In genomic region chr10:50992356-50992866, GRCh38 we compare ENCODE assay signal across 10 cellular contexts.
DNase-seq lines count a peak whose midpoint lies in the region; ATAC-seq and TF ChIP-seq lines count a peak whose summit lies in the region.
"Had no signal": no experiment of that assay in that cellular context is flagged by ENCODE, and none has a peak within 500 bp of the region (broad histone marks: within the 10 kb centered on the region; RNA-seq: fewer than 3 reads in every experiment).

No MANE protein-coding gene starts in this region.

- H2BK15ac ChIP-seq in H9 (ENCODE audit: low read depth, low read length) = no peak overlapping the region

- no peak overlapping the region for H3T11ph ChIP-seq in H9 (ENCODE audit: low read length)

- no peak overlapping the region for H4K8ac ChIP-seq in H9 (replicated peaks; ENCODE audit: insufficient read length, low read depth, low read length)

- H3K36me3 Mint-ChIP-seq in H9 (ENCODE audit: insufficient read depth in 1 of 3, low read depth in 3 of 3) = no peaks in the 10 kb centered on the region
- H3K36me3 Mint-ChIP-seq in central memory CD8-positive, alpha-beta T cell (ENCODE audit: insufficient read depth) = peaks cover 2% of the 10 kb centered on the region

- H3K9me3 ChIP-seq in H9 (ENCODE audit: control insufficient read depth, low read depth, low read length) (no peaks in the 10 kb centered on the region), sigmoid colon (no peaks in the 10 kb centered on the region)

- no peak overlapping the region for H3K9ac ChIP-seq in H9 (ENCODE audit: extremely low read depth, insufficient read length, low read length)

- H2AK5ac ChIP-seq in H9 (ENCODE audit: insufficient read length, low read length) = no peak overlapping the region

- TF ChIP-seq POLR2A in sigmoid colon (IDR thresholded peaks at IDR 0.05) = no peak

- no peak overlapping the region for H3K23ac ChIP-seq in H9 (ENCODE audit: insufficient read length, low read depth, low read length)

- H3K18ac ChIP-seq in H9 (ENCODE audit: insufficient read length, low read depth, low read length) = no peak overlapping the region

- no peak overlapping the region for H2BK120ac ChIP-seq in H9 (ENCODE audit: low read depth, low read length, poor library complexity, severe bottlenecking)

- no peak overlapping the region for H3K27ac ChIP-seq in H9 (ENCODE audit: insufficient read length, low read depth, low read length)
- peak overlapping the region; percentile 79 to 90 (median 85) for H3K27ac ChIP-seq in sigmoid colon

- no peaks in the 10 kb centered on the region for H4K20me1 ChIP-seq in H9 (ENCODE audit: control insufficient read depth, insufficient read depth, insufficient read length)

- H2AFZ ChIP-seq in H9 (ENCODE audit: low read length) = peak overlapping the region; percentile 26

- H3K14ac ChIP-seq in H9 (ENCODE audit: insufficient read depth, low read length) = no peak overlapping the region

- H3K79me2 ChIP-seq in H9 (ENCODE audit: insufficient read depth, low read length) = no peaks in the 10 kb centered on the region

- no peak overlapping the region for H3K27ac Mint-ChIP-seq in H9
- H3K27ac Mint-ChIP-seq in central memory CD8-positive, alpha-beta T cell (ENCODE audit: low read depth) = no peak overlapping the region

- H3K23me2 ChIP-seq in H9 (ENCODE audit: insufficient read length, low read depth, low read length, poor library complexity, severe bottlenecking) = peaks cover 17% of the 10 kb centered on the region

- peaks cover 18% of the 10 kb centered on the region; the same call in 1 of the 2 replicates for H3K27me3 ChIP-seq in H9 (ENCODE audit: insufficient read depth, low read length)
- H3K27me3 ChIP-seq in sigmoid colon = no peaks in the 10 kb centered on the region

- TF ChIP-seq CTCF in H9 (conservative IDR thresholded peaks at IDR 0.05) (no peak), sigmoid colon (IDR thresholded peaks at IDR 0.05) (no peak)

- H2BK12ac ChIP-seq in H9 (ENCODE audit: insufficient read length, low read depth, low read length) = no peak overlapping the region

- H3K56ac ChIP-seq in H9 (ENCODE audit: insufficient read length, low read depth, low read length) = no peak overlapping the region

- no peaks in the 10 kb centered on the region for H3K79me1 ChIP-seq in H9 (ENCODE audit: insufficient read depth, low read depth, low read length, poor library complexity, severe bottlenecking)

- no peak for TF ChIP-seq EP300 in sigmoid colon (IDR thresholded peaks at IDR 0.05)

- peak overlapping the region; percentile 80 to 84 for H3K4me3 Mint-ChIP-seq in H9
- H3K4me3 Mint-ChIP-seq in central memory CD8-positive, alpha-beta T cell = peak overlapping the region; percentile 1

- H3K4me1 Mint-ChIP-seq in H9 = peaks cover 8 to 16% of the 10 kb centered on the region in 2 experiments
- H3K4me1 Mint-ChIP-seq in central memory CD8-positive, alpha-beta T cell = no peaks in the 10 kb centered on the region

- H3K4me2 ChIP-seq in H9 (ENCODE audit: insufficient read depth, insufficient read length, low read length) = peak overlapping the region; percentile 66

- H2BK20ac ChIP-seq in H9 (ENCODE audit: low read depth, low read length, poor library complexity, severe bottlenecking) = no peak overlapping the region

- H3K9me3 Mint-ChIP-seq in H9 = no peaks in the 10 kb centered on the region
- no peaks in the 10 kb centered on the region for H3K9me3 Mint-ChIP-seq in central memory CD8-positive, alpha-beta T cell

- DNase-seq in H9 (peak; percentile 58), iPS-NIHi7 (ENCODE audit: extremely low spot score) (peak; percentile 23), sigmoid colon (peak; percentile 66), NK-92 (lab: John Stamatoyannopoulos, UW; ENCODE audit: unreplicated experiment) (no peak), kidney glomerular epithelial cell (lab: John Stamatoyannopoulos, UW) (no peak), T-helper 2 cell (no peak)
- DNase-seq in central memory CD8-positive, alpha-beta T cell (ENCODE audit: low spot score in 2 of 2) = no peak
- DNase-seq: cortex of kidney, GF-D8 had no signal

- H2BK5ac ChIP-seq in H9 (ENCODE audit: insufficient read length, low read length) = no peak overlapping the region

- intact Hi-C loops in sigmoid colon (cut with DNase I) = no loop called here

- no peak for ATAC-seq in central memory CD8-positive, alpha-beta T cell (replicated peaks; ENCODE audit: extremely low read depth, poor library complexity, severe bottlenecking)
- ATAC-seq in HG02885 (IDR thresholded peaks at IDR 0.05; ENCODE audit: poor library complexity, unreplicated experiment) = no peak

- H3K4ac ChIP-seq in H9 (ENCODE audit: low read depth, low read length) = no peak overlapping the region

- H4K91ac ChIP-seq in H9 (ENCODE audit: insufficient read length, low read depth, low read length) = no peak overlapping the region

- H3K4me3 ChIP-seq in sigmoid colon = peak overlapping the region; percentile 58 to 83 (median 76)

- WGBS in H9 (ENCODE audit: extremely low coverage, insufficient read length, low lambda C conversion rate) = no CpG with 5 or more reads among the region's 13 CpGs
- 9 to 28% methylated on average over 13 of the region's 13 CpGs for WGBS in sigmoid colon, 2 donors

- H4K5ac ChIP-seq in H9 (ENCODE audit: insufficient read length, low read depth, low read length) = no peak overlapping the region

- no peaks in the 10 kb centered on the region for H3K36me3 ChIP-seq in sigmoid colon

- H3K27me3 Mint-ChIP-seq in H9 (ENCODE audit: low read depth) = peaks cover 55% of the 10 kb centered on the region
- H3K27me3 Mint-ChIP-seq in central memory CD8-positive, alpha-beta T cell = peaks cover 80% of the 10 kb centered on the region

- H3K4me1 ChIP-seq in H9 (ENCODE audit: insufficient read depth, low read length) (peaks cover 2% of the 10 kb centered on the region; the same call in 1 of the 2 replicates), sigmoid colon (peaks cover 0 to 36% (median 21%) of the 10 kb centered on the region in 4 donors)

Comparison
In these comparisons a context has a peak if more than half of its experiments do, and no peak if none do; other contexts are left out.
1. DNase-seq: peak in H9 (single experiment), iPS-NIHi7 (single experiment) and sigmoid colon (single experiment); none in central memory CD8-positive, alpha-beta T cell (0 of 2), NK-92 (single experiment), kidney glomerular epithelial cell (single experiment) and T-helper 2 cell (0 of 5).